ENCODE assay signal across 17 cellular contexts in genomic region chr2:40369619-40370397, GRCh38.
DNase-seq lines count a peak whose midpoint lies in the region; FAIRE-seq and TF ChIP-seq lines count a peak whose summit lies in the region.
"Had no signal": no experiment of that assay in that cellular context is flagged by ENCODE, and none has a peak within 500 bp of the region (broad histone marks: within the 10 kb centered on the region; RNA-seq: fewer than 3 reads in every experiment).

No MANE protein-coding gene starts in this region.

- peak overlapping the region; percentile 81 for H3K27ac Mint-ChIP-seq in chondrocyte (ENCODE audit: unreplicated experiment)
- peak overlapping the region; percentile 18 to 75 (median 30) for H3K27ac Mint-ChIP-seq in nephron
- H3K27ac Mint-ChIP-seq: activated naive CD4-positive, alpha-beta T cell treated with anti-CD3 and anti-CD28 coated beads, Interleukin-2, amount 50 U/mL, for 24 hours; memory B cell had no signal

- peaks cover 66% of the 10 kb centered on the region for H3K4me1 Mint-ChIP-seq in chondrocyte (ENCODE audit: low read depth)
- H3K4me1 Mint-ChIP-seq in nephron: peaks cover 43% of the 10 kb centered on the region
- H3K4me1 Mint-ChIP-seq: activated naive CD4-positive, alpha-beta T cell treated with anti-CD3 and anti-CD28 coated beads, Interleukin-2, amount 50 U/mL, for 24 hours had no signal

- no peaks in the 10 kb centered on the region for H3K9me3 Mint-ChIP-seq in chondrocyte (ENCODE audit: low read depth)
- no peaks in the 10 kb centered on the region for H3K9me3 Mint-ChIP-seq in nephron
- H3K9me3 Mint-ChIP-seq: activated naive CD4-positive, alpha-beta T cell treated with anti-CD3 and anti-CD28 coated beads, Interleukin-2, amount 50 U/mL, for 24 hours; memory B cell had no signal

- no peak for TF ChIP-seq CTCF in chondrocyte (IDR thresholded peaks at IDR 0.05)
- no peak for TF ChIP-seq CTCF in nephron (IDR thresholded peaks at IDR 0.05; ENCODE audit: unreplicated experiment in 3 of 3)

- H3K4me3 Mint-ChIP-seq in chondrocyte (ENCODE audit: unreplicated experiment): no peak overlapping the region
- H3K4me3 Mint-ChIP-seq in nephron: no peak overlapping the region
- H3K4me3 Mint-ChIP-seq: activated naive CD4-positive, alpha-beta T cell treated with anti-CD3 and anti-CD28 coated beads, Interleukin-2, amount 50 U/mL, for 24 hours; memory B cell had no signal

- DNase-seq in CD1c-positive myeloid dendritic cell (ENCODE audit: extremely low spot score): peak; percentile 61
- peak; percentile 52 for DNase-seq in M059J (ENCODE audit: low read depth)
- DNase-seq in chondrocyte (ENCODE audit: low spot score): no peak
- DNase-seq in GM19239 (ENCODE audit: insufficient read length, low spot score): no peak
- DNase-seq in NCI-H446 treated with DMSO at 0.1 percent for 48 hours (lab: John Stamatoyannopoulos, UW): no peak
- DNase-seq in middle frontal gyrus (ENCODE audit: extremely low spot score, low spot score): no peak
- no peak for DNase-seq in T-helper 9 cell
- DNase-seq: activated CD8-positive, alpha-beta memory T cell treated with anti-CD3 and anti-CD28 coated beads, Interleukin-2, amount 50 U/mL, for 48 hours; colonic mucosa; esophagus squamous epithelium; pancreas; stimulated activated CD4-positive, alpha-beta T cell treated with anti-CD3 and anti-CD28 coated beads, Interleukin-12 subunit alpha, Interleukin-12 subunit beta, amount 100 ng/mL, for 4 hours; WERI-Rb-1 had no signal

- H3K36me3 Mint-ChIP-seq in chondrocyte (ENCODE audit: low read depth) (no peaks in the 10 kb centered on the region), nephron (ENCODE audit: low read depth) (no peaks in the 10 kb centered on the region)
- H3K36me3 Mint-ChIP-seq: activated naive CD4-positive, alpha-beta T cell treated with anti-CD3 and anti-CD28 coated beads, Interleukin-2, amount 50 U/mL, for 24 hours; memory B cell had no signal

- H3K27me3 Mint-ChIP-seq in chondrocyte (ENCODE audit: low read depth) (no peaks in the 10 kb centered on the region), nephron (ENCODE audit: low read depth) (no peaks in the 10 kb centered on the region)
- H3K27me3 Mint-ChIP-seq: activated naive CD4-positive, alpha-beta T cell treated with anti-CD3 and anti-CD28 coated beads, Interleukin-2, amount 50 U/mL, for 24 hours had no signal

- FAIRE-seq in GM19239 (lab: Jason Lieb, UNC): no peak
- FAIRE-seq: HTR-8/SVneo, pancreas had no signal

Comparison
In these comparisons a context has a peak if more than half of its experiments do, and no peak if none do; other contexts are left out.
1. DNase-seq: peak in CD1c-positive myeloid dendritic cell (single experiment) and M059J (single experiment); none in chondrocyte (single experiment), GM19239 (single experiment), NCI-H446 treated with DMSO at 0.1 percent for 48 hours (single experiment), middle frontal gyrus (single experiment) and T-helper 9 cell (single experiment).